16 cellular contexts compared by ENCODE assay signal in genomic region chr2:23586691-23587090, GRCh38.
DNase-seq lines count a peak whose midpoint lies in the region; ATAC-seq and TF ChIP-seq lines count a peak whose summit lies in the region.
"Had no signal": no experiment of that assay in that cellular context is flagged by ENCODE, and none has a peak within 500 bp of the region (broad histone marks: within the 10 kb centered on the region; RNA-seq: fewer than 3 reads in every experiment).

No MANE protein-coding gene starts in this region.

- H3K27ac ChIP-seq in esophagus squamous epithelium = peak overlapping the region in 3 of 4 donors; percentile 8 to 72 (median 40)
- H3K27ac ChIP-seq in testis = no peak overlapping the region

- H3K27me3 Mint-ChIP-seq in neural crest cell (ENCODE audit: low read depth) (no peaks in the 10 kb centered on the region), type B pancreatic cell (no peaks in the 10 kb centered on the region)
- H3K27me3 Mint-ChIP-seq: CD4-positive, alpha-beta T cell had no signal

- H3K4me1 ChIP-seq in esophagus squamous epithelium (peaks cover 5 to 45% (median 18%) of the 10 kb centered on the region in 3 donors), testis (no peaks in the 10 kb centered on the region)

- H3K4me3 Mint-ChIP-seq in neural crest cell (no peak overlapping the region), type B pancreatic cell (peak overlapping the region; percentile 13)
- H3K4me3 Mint-ChIP-seq: CD4-positive, alpha-beta T cell had no signal

- H3K4me3 ChIP-seq in esophagus squamous epithelium (no peak overlapping the region), testis (no peak overlapping the region)

- no peaks in the 10 kb centered on the region for H3K36me3 ChIP-seq in esophagus squamous epithelium
- no peaks in the 10 kb centered on the region for H3K36me3 ChIP-seq in testis (ENCODE audit: low read depth, missing control alignments)

- H3K27me3 ChIP-seq in esophagus squamous epithelium (no peaks in the 10 kb centered on the region), testis (no peaks in the 10 kb centered on the region)

- intact Hi-C loops in esophagus squamous epithelium (cut with DNase I) (no loop called here), testis (cut with DNase I; ENCODE audit: low total_unique reads) (no loop called here)

- ATAC-seq in HG03439 (IDR thresholded peaks at IDR 0.05; ENCODE audit: unreplicated experiment) = no peak

- H3K27ac Mint-ChIP-seq in neural crest cell (ENCODE audit: unreplicated experiment) = peak overlapping the region; percentile 92
- H3K27ac Mint-ChIP-seq in type B pancreatic cell = peak overlapping the region; percentile 40
- H3K27ac Mint-ChIP-seq: CD4-positive, alpha-beta T cell had no signal

- TF ChIP-seq CTCF in esophagus squamous epithelium (IDR thresholded peaks at IDR 0.05) (no peak), neural crest cell (conservative IDR thresholded peaks at IDR 0.05) (no peak), type B pancreatic cell (conservative IDR thresholded peaks at IDR 0.05) (no peak), testis (IDR thresholded peaks at IDR 0.05) (no peak)

- DNase-seq in NCI-H2227 (lab: John Stamatoyannopoulos, UW; ENCODE audit: unreplicated experiment) (peak; percentile 82), esophagus squamous epithelium (lab: John Stamatoyannopoulos, UW) (no peak), neural crest cell (ENCODE audit: low read depth, low spot score) (no peak), type B pancreatic cell (ENCODE audit: extremely low spot score, unreplicated experiment) (no peak), testis (no peak)
- DNase-seq in stimulated activated CD4-positive, alpha-beta T cell treated with anti-CD3 and anti-CD28 coated beads, Interleukin-2, amount 100 ng/mL, for 48 hours = no peak
- DNase-seq: CD4-positive, alpha-beta T cell; HCEC 1CT; KBM-7; MV-4-11; NCI-H1417 treated with DMSO at 0.1 percent for 48 hours; NCI-H2029; NCI-H524 treated with DMSO at 0.1 percent for 48 hours; OCI-M1; SHP77 treated with DMSO at 0.1 percent for 48 hours had no signal

- no peaks in the 10 kb centered on the region for H3K36me3 Mint-ChIP-seq in neural crest cell (ENCODE audit: low read depth)
- peaks cover 9% of the 10 kb centered on the region for H3K36me3 Mint-ChIP-seq in type B pancreatic cell

- WGBS in esophagus squamous epithelium, 2 donors = 78 to 92% methylated on average over 8 to 9 of the region's 9 CpGs
- WGBS in testis, 2 donors = 86 to 92% methylated on average over 5 to 9 of the region's 9 CpGs

- no peaks in the 10 kb centered on the region for H3K9me3 ChIP-seq in esophagus squamous epithelium
- H3K9me3 ChIP-seq in testis = no peaks in the 10 kb centered on the region

- TF ChIP-seq POLR2A in esophagus squamous epithelium (IDR thresholded peaks at IDR 0.05) = no peak
- TF ChIP-seq POLR2A in testis (IDR thresholded peaks at IDR 0.05) = no peak

- H3K9me3 Mint-ChIP-seq in neural crest cell (no peaks in the 10 kb centered on the region), type B pancreatic cell (no peaks in the 10 kb centered on the region)
- H3K9me3 Mint-ChIP-seq: CD4-positive, alpha-beta T cell had no signal

- peaks cover 45% of the 10 kb centered on the region for H3K4me1 Mint-ChIP-seq in neural crest cell
- H3K4me1 Mint-ChIP-seq in type B pancreatic cell (ENCODE audit: unreplicated experiment) = peaks cover 63% of the 10 kb centered on the region

Comparison
In these comparisons a context has a peak if more than half of its experiments do, and no peak if none do; other contexts are left out.
1. H3K27ac ChIP-seq: peak in esophagus squamous epithelium (3 of 4); none in testis (0 of 2).